1 cellular context compared by ENCODE assay signal in genomic region chr4:170007113-170007512, GRCh38.
TF ChIP-seq lines count a peak whose summit lies in the region.

No MANE protein-coding gene starts in this region.

TF ChIP-seq in K562, 482 proteins besides CTCF, POLR2A, EP300 and RAD21 (continued from another document and continues in another):
- TF ChIP-seq E2F1 (CRISPR knock-in tag; IDR thresholded peaks at IDR 0.05), result no peak
- no peak for TF ChIP-seq BRD9 (IDR thresholded peaks at IDR 0.05; ENCODE audit: low read depth, partially characterized antibody)
- no peak for TF ChIP-seq NKRF (IDR thresholded peaks at IDR 0.05; ENCODE audit: borderline replicate concordance)
- TF ChIP-seq FUS (optimal IDR thresholded peaks at IDR 0.05; ENCODE audit: low read depth, low read length), result no peak
- no peak for TF ChIP-seq SNRNP70 (optimal IDR thresholded peaks at IDR 0.05; ENCODE audit: low read depth, low read length)
- no peak for TF ChIP-seq LARP7 (IDR thresholded peaks at IDR 0.05)
- peak; percentile 61; the same call in 1 of the 2 replicates for TF ChIP-seq DMBX1 (CRISPR knock-in tag; IDR thresholded peaks at IDR 0.05; ENCODE audit: borderline replicate concordance)
- TF ChIP-seq HDAC3 (IDR thresholded peaks at IDR 0.05; ENCODE audit: borderline replicate concordance, partially characterized antibody), result peak; percentile 93
- no peak for TF ChIP-seq HMG20A (CRISPR knock-in tag; conservative IDR thresholded peaks at IDR 0.05)
- TF ChIP-seq ZNF224 (CRISPR knock-in tag; IDR thresholded peaks at IDR 0.05), result no peak
- TF ChIP-seq ZNF695 (CRISPR knock-in tag; IDR thresholded peaks at IDR 0.05), result no peak
- TF ChIP-seq SAP30 (IDR thresholded peaks at IDR 0.05; ENCODE audit: borderline replicate concordance, insufficient read depth, low read depth, low read length, poor library complexity, severe bottlenecking), result no peak
- no peak for TF ChIP-seq PPARD (CRISPR knock-in tag; IDR thresholded peaks at IDR 0.05)
- peak; percentile 97 for TF ChIP-seq DPF2 (IDR thresholded peaks at IDR 0.05)
- TF ChIP-seq TCF7L2 (IDR thresholded peaks at IDR 0.05; ENCODE audit: low read depth, low read length), result no peak
- peak; percentile 88 for TF ChIP-seq CCNT2 (IDR thresholded peaks at IDR 0.05; ENCODE audit: borderline replicate concordance, extremely low read depth, insufficient read length, low read depth, low read length)
- TF ChIP-seq ZNF395 (CRISPR knock-in tag; IDR thresholded peaks at IDR 0.05), result peak; percentile 96
- TF ChIP-seq NR2F6 (CRISPR knock-in tag; IDR thresholded peaks at IDR 0.05), result no peak
- TF ChIP-seq GMEB1 (CRISPR knock-in tag; IDR thresholded peaks at IDR 0.05), result no peak
- peak; percentile 88 for TF ChIP-seq MAFF (IDR thresholded peaks at IDR 0.05; ENCODE audit: low read length)
- 0 out of 2 replicates have a peak, but pooled peaks have one; percentile 67 for TF ChIP-seq OTX1 (CRISPR knock-in tag; IDR thresholded peaks at IDR 0.05)
- TF ChIP-seq ESRRB (CRISPR knock-in tag; IDR thresholded peaks at IDR 0.05; ENCODE audit: borderline replicate concordance), result no peak
- TF ChIP-seq NFE2L1 (tag; IDR thresholded peaks at IDR 0.05; ENCODE audit: borderline replicate concordance, low read depth), result peak; percentile 46; the same call in 1 of the 2 replicates
- TF ChIP-seq XRCC4 (IDR thresholded peaks at IDR 0.05; ENCODE audit: extremely low read depth, insufficient read depth, insufficient read length), result no peak
- peak; percentile 78 for TF ChIP-seq FOXJ2 (tag; IDR thresholded peaks at IDR 0.05)
- no peak for TF ChIP-seq HOMEZ (CRISPR knock-in tag; IDR thresholded peaks at IDR 0.05)
- no peak for TF ChIP-seq ZNF696 (CRISPR knock-in tag; conservative IDR thresholded peaks at IDR 0.05)
- no peak for TF ChIP-seq CREB3 (tag; conservative IDR thresholded peaks at IDR 0.05; ENCODE audit: low read depth)
- TF ChIP-seq ZNF75A (CRISPR knock-in tag; IDR thresholded peaks at IDR 0.05), result no peak
- peak; percentile 15 to 64; a peak in 1 of 4 replicates for TF ChIP-seq MNT (conservative IDR thresholded peaks at IDR 0.05)
- TF ChIP-seq ZNF644 (tag; IDR thresholded peaks at IDR 0.05; ENCODE audit: low read depth), result peak; percentile 91; the same call in 1 of the 2 replicates
- TF ChIP-seq TEAD4 (IDR thresholded peaks at IDR 0.05; ENCODE audit: low read length), result peak; percentile 99
- no peak for TF ChIP-seq TEAD4 (CRISPR knock-in tag; IDR thresholded peaks at IDR 0.05; ENCODE audit: borderline replicate concordance)
- no peak for TF ChIP-seq ZBTB40 (IDR thresholded peaks at IDR 0.05)
- TF ChIP-seq ZBTB40 (CRISPR knock-in tag; IDR thresholded peaks at IDR 0.05), result no peak
- TF ChIP-seq E2F8 (IDR thresholded peaks at IDR 0.05; ENCODE audit: low read depth, partially characterized antibody), result peak; percentile 35
- no peak for TF ChIP-seq ETV5 (CRISPR knock-in tag; IDR thresholded peaks at IDR 0.05; ENCODE audit: low read depth)
- TF ChIP-seq ZNF239 (CRISPR knock-in tag; IDR thresholded peaks at IDR 0.05), result peak; percentile 42; the same call in 1 of the 2 replicates
